Comparison of ENCODE assay signal across 8 cellular contexts in genomic region chr19:40570313-40571004, GRCh38. TPM values are rescaled to one million over a fixed set of nuclear protein-coding genes. Genes with fewer than 3 reads are reported as not detected.
A peak's percentile ranks its signal among the peaks of the same experiment; 100 is the strongest.
DNase-seq lines count a peak whose midpoint lies in the region; ATAC-seq and TF ChIP-seq lines count a peak whose summit lies in the region.

No MANE protein-coding gene starts in this region.

- peak; percentile 98 for DNase-seq in DMS153 treated with DMSO at 0.1 percent for 48 hours (lab: John Stamatoyannopoulos, UW; ENCODE audit: unreplicated experiment)
- peak; percentile 99 for DNase-seq in Jurkat, Clone E6-1 (ENCODE audit: low read depth, low spot score)
- DNase-seq in PC-9 = peak; percentile 96 to 99
- DNase-seq in activated T-cell treated with anti-CD3 and anti-CD28 coated beads, Interleukin-2, amount 50 U/mL, for 24 hours = peak; percentile 93
- peak; percentile 100 for DNase-seq in esophagus muscularis mucosa (ENCODE audit: extremely low spot score)
- peak; percentile 80 to 86 for DNase-seq in stimulated activated CD8-positive, alpha-beta memory T cell treated with anti-CD3 and anti-CD28 coated beads, Interleukin-7, amount 100 ng/mL, for 1 hour (ENCODE audit: low read depth in 2 of 2)

- H3K9me3 ChIP-seq in PC-9 (ENCODE audit: insufficient read depth, low read depth) (no peaks in the 10 kb centered on the region), esophagus muscularis mucosa (no peaks in the 10 kb centered on the region), muscle layer of duodenum (ENCODE audit: control insufficient read depth in 1 of 2, low read length in 2 of 2) (no peaks in the 10 kb centered on the region)

- H3K36me3 ChIP-seq in PC-9 (ENCODE audit: low read depth) = no peaks in the 10 kb centered on the region
- H3K36me3 ChIP-seq in esophagus muscularis mucosa = no peaks in the 10 kb centered on the region
- no peaks in the 10 kb centered on the region for H3K36me3 ChIP-seq in muscle layer of duodenum (ENCODE audit: control insufficient read depth in 1 of 2, insufficient read depth in 2 of 2, low read length in 2 of 2)

- peaks cover 36% of the 10 kb centered on the region for H3K27me3 Mint-ChIP-seq in activated T-cell treated with anti-CD3 and anti-CD28 coated beads, Interleukin-2, amount 50 U/mL, for 24 hours

- no peaks in the 10 kb centered on the region for H3K79me2 ChIP-seq in PC-9 (ENCODE audit: low read depth)

- TF ChIP-seq POLR2A in esophagus muscularis mucosa (IDR thresholded peaks at IDR 0.05; ENCODE audit: low read depth) = no peak

- H3K4me1 Mint-ChIP-seq in activated T-cell treated with anti-CD3 and anti-CD28 coated beads, Interleukin-2, amount 50 U/mL, for 24 hours (ENCODE audit: low read depth) = peaks cover 20% of the 10 kb centered on the region

- H3K4me1 ChIP-seq in PC-9 (replicated peaks; ENCODE audit: insufficient read depth) (peaks cover 7% of the 10 kb centered on the region), esophagus muscularis mucosa (peaks cover 13 to 29% (median 26%) of the 10 kb centered on the region in 4 donors), muscle layer of duodenum (ENCODE audit: control insufficient read depth in 1 of 2, insufficient read depth in 2 of 2, low read length in 2 of 2) (peaks cover 0 to 11% of the 10 kb centered on the region in 2 donors)

- POLR2A ChIA-PET in PC-9 (lab: Charles Lee; ENCODE audit: unreplicated experiment) = interaction anchor here (0.5 to 0.6 kb wide), 4 partner anchors 14 to 106 kb away, joined by 3 to 7 read pairs (median 4); no protein-coding TSS in a partner anchor

- TF ChIP-seq CTCF in PC-9 (conservative IDR thresholded peaks at IDR 0.05) = no peak
- TF ChIP-seq CTCF in esophagus muscularis mucosa (IDR thresholded peaks at IDR 0.05) = peak in 1 of 3 experiments; percentile 48

- H3K36me3 Mint-ChIP-seq in activated T-cell treated with anti-CD3 and anti-CD28 coated beads, Interleukin-2, amount 50 U/mL, for 24 hours (ENCODE audit: low read depth) = no peaks in the 10 kb centered on the region

- H3K4me2 ChIP-seq in PC-9 = peak overlapping the region; percentile 94

- no TSS peak for BruUV-seq in PC-9 (replicated peaks; lab: Mats Ljungman, UMichigan)

- H3K27me3 ChIP-seq in PC-9 (ENCODE audit: insufficient read depth, low read depth) (no peaks in the 10 kb centered on the region), esophagus muscularis mucosa (peaks cover 5 to 36% (median 28%) of the 10 kb centered on the region in 4 donors), muscle layer of duodenum (ENCODE audit: low read depth, low read length) (peaks cover 16% of the 10 kb centered on the region)

- intact Hi-C loops in PC-9 (cut with micrococcal nuclease; ENCODE audit: unreplicated experiment) = loop anchor here (2.0 kb wide), 1 partner anchor 34 kb away; no protein-coding TSS in a partner anchor
- intact Hi-C loops in esophagus muscularis mucosa (cut with DNase I) = no loop called here

- peak overlapping the region; percentile 62 for H3K4me3 Mint-ChIP-seq in activated T-cell treated with anti-CD3 and anti-CD28 coated beads, Interleukin-2, amount 50 U/mL, for 24 hours

- CTCF ChIA-PET in PC-9 (lab: Charles Lee) = interaction anchor here (0.6 to 1.2 kb wide), 5 partner anchors 21 to 430 kb away, joined by 3 to 7 read pairs (median 4); no protein-coding TSS in a partner anchor

- peaks cover 3% of the 10 kb centered on the region for H3K9me3 Mint-ChIP-seq in activated T-cell treated with anti-CD3 and anti-CD28 coated beads, Interleukin-2, amount 50 U/mL, for 24 hours

- no peaks in the 10 kb centered on the region for H3K9me2 ChIP-seq in PC-9 (ENCODE audit: insufficient read depth)

- peak overlapping the region; percentile 59 for H3K4me3 ChIP-seq in Jurkat, Clone E6-1 (ENCODE audit: low read length)
- H3K4me3 ChIP-seq in PC-9 (peak overlapping the region; percentile 76), esophagus muscularis mucosa (peak overlapping the region; percentile 46 to 62 (median 52)), muscle layer of duodenum (ENCODE audit: low read depth in 1 of 2, low read length in 2 of 2) (peak overlapping the region; percentile 49 to 53)

- peak overlapping the region; percentile 68 for H3K27ac ChIP-seq in PC-9
- peak overlapping the region; percentile 68 to 71 (median 68) for H3K27ac ChIP-seq in esophagus muscularis mucosa (replicated peaks in 1 of 4)
- no peak overlapping the region for H3K27ac ChIP-seq in muscle layer of duodenum (ENCODE audit: low read length)

- peak; percentile 55 for ATAC-seq in GM21717 (IDR thresholded peaks at IDR 0.05; ENCODE audit: unreplicated experiment)

- peak overlapping the region; percentile 79 for H3K27ac Mint-ChIP-seq in activated T-cell treated with anti-CD3 and anti-CD28 coated beads, Interleukin-2, amount 50 U/mL, for 24 hours

- 0% methylated on average over 14 of the region's 53 CpGs for WGBS in esophagus muscularis mucosa

- no peaks in the 10 kb centered on the region for H4K20me1 ChIP-seq in PC-9 (ENCODE audit: insufficient read depth)

- TF ChIP-seq EP300 in esophagus muscularis mucosa (IDR thresholded peaks at IDR 0.05) = no peak

- H2AFZ ChIP-seq in PC-9 = peak overlapping the region; percentile 93

- H3F3A ChIP-seq in PC-9 (ENCODE audit: insufficient read depth, low read depth) = peaks cover 15% of the 10 kb centered on the region; the same call in 1 of the 2 replicates

RNA-seq across cellular contexts. Expression of gene SHKBP1, which starts 6.2 kb away (rescaled TPM):
- 222 TPM for polyA plus RNA-seq in Jurkat, Clone E6-1 (2012; ENCODE audit: insufficient read depth, insufficient read length)
- total RNA-seq in PC-9 (2021) (90.1 and 93.7 TPM in 2 replicates), esophagus muscularis mucosa (10 to 100 TPM; 39.5 to 82.7 (median 52.7) TPM)

RNA-seq across cellular contexts. Expression of gene LTBP4, which starts 30.7 kb away (rescaled TPM):
- 72.0 TPM for polyA plus RNA-seq in Jurkat, Clone E6-1 (2012; ENCODE audit: insufficient read depth, insufficient read length)
- 163 and 203 TPM in 2 replicates for total RNA-seq in PC-9 (2021)
- total RNA-seq in esophagus muscularis mucosa = 100 to 1,000 TPM; 358 to 430 (median 397) TPM
